Comparison of ENCODE assay signal across 8 cellular contexts in genomic region chr20:63537525-63538203, GRCh38. TPM values are rescaled to one million over a fixed set of nuclear protein-coding genes. Genes with fewer than 3 reads are reported as not detected.
DNase-seq lines count a peak whose midpoint lies in the region; ATAC-seq and TF ChIP-seq lines count a peak whose summit lies in the region.

No MANE protein-coding gene starts in this region.

- no peak overlapping the region for H4K91ac ChIP-seq in neuronal stem cell (ENCODE audit: low read depth, low read length, poor library complexity)

- no peaks in the 10 kb centered on the region for H3K36me3 ChIP-seq in GM23338 (ENCODE audit: insufficient read depth)
- H3K36me3 ChIP-seq in Karpas-422 (ENCODE audit: insufficient read depth, low read length): no peaks in the 10 kb centered on the region
- H3K36me3 ChIP-seq in neuronal stem cell (replicated peaks in 1 of 2; ENCODE audit: control insufficient read depth in 2 of 2, insufficient read depth in 2 of 2, low read length in 2 of 2): no peaks in the 10 kb centered on the region

- H2BK5ac ChIP-seq in neuronal stem cell (ENCODE audit: low read length): peak overlapping the region; percentile 75

- peak overlapping the region; percentile 96 for H2AFZ ChIP-seq in GM23338
- peak overlapping the region; percentile 57; the same call in 1 of the 2 replicates for H2AFZ ChIP-seq in Karpas-422 (ENCODE audit: low read length)
- peak overlapping the region; percentile 84 for H2AFZ ChIP-seq in neuronal stem cell (ENCODE audit: low read length)

- peaks cover 5% of the 10 kb centered on the region; the same call in 2 of the 3 replicates for H3K4me1 Mint-ChIP-seq in GM23338
- H3K4me1 Mint-ChIP-seq in activated T-helper 2 cell treated with anti-CD3 and anti-CD28 coated beads, Interferon-gamma antibody, Interleukin-2, Interleukin-4, amounts not matched to agents 10 μg/mL and 5 μg/mL and 100 μg/mL, durations not matched to agents 14 hours and 24 hours and 36 hours (ENCODE audit: low read depth): peaks cover 5% of the 10 kb centered on the region

- H3K4me2 ChIP-seq in GM23338 (peak overlapping the region; percentile 84), Karpas-422 (ENCODE audit: low read depth, low read length, poor library complexity, severe bottlenecking) (peak overlapping the region; percentile 84), neuronal stem cell (ENCODE audit: insufficient read depth, low read length, poor library complexity, severe bottlenecking) (peak overlapping the region; percentile 45)

- H3K9me2 ChIP-seq in GM23338 (ENCODE audit: insufficient read depth) (no peaks in the 10 kb centered on the region), Karpas-422 (replicated peaks; ENCODE audit: insufficient read depth, low read length) (no peaks in the 10 kb centered on the region)

- peak overlapping the region; percentile 99 for H2BK15ac ChIP-seq in neuronal stem cell (ENCODE audit: low read length)

- no peak overlapping the region for H3K14ac ChIP-seq in neuronal stem cell (ENCODE audit: low read length)

- H3K79me2 ChIP-seq in GM23338 (replicated peaks; ENCODE audit: insufficient read depth) (no peaks in the 10 kb centered on the region), Karpas-422 (ENCODE audit: low read length) (no peaks in the 10 kb centered on the region)

- H3K23ac ChIP-seq in neuronal stem cell (ENCODE audit: low read depth, low read length, poor library complexity): peak overlapping the region; percentile 80

- no peaks in the 10 kb centered on the region for H3K9me3 ChIP-seq in Karpas-422 (ENCODE audit: low read length)
- H3K9me3 ChIP-seq in neuronal stem cell (replicated peaks in 1 of 2; ENCODE audit: control insufficient read depth in 2 of 2, insufficient read depth in 1 of 2, low read depth in 1 of 2, low read length in 2 of 2): no peaks in the 10 kb centered on the region

- TF ChIP-seq CTCF in GM23338 (conservative IDR thresholded peaks at IDR 0.05; ENCODE audit: low read depth in 2 of 2): peak; percentile 67 to 97
- peak; percentile 91 for TF ChIP-seq CTCF in fibroblast of villous mesenchyme (IDR thresholded peaks at IDR 0.05; ENCODE audit: insufficient read depth, low read depth, low read length)

- peak overlapping the region; percentile 90 for H3K18ac ChIP-seq in neuronal stem cell (ENCODE audit: low read length)

- H3K27ac ChIP-seq in GM23338 (ENCODE audit: low read depth): no peak overlapping the region
- H3K27ac ChIP-seq in Karpas-422 (ENCODE audit: low read length): peak overlapping the region; percentile 35; the same call in 1 of the 2 replicates
- no peak overlapping the region for H3K27ac ChIP-seq in neuronal stem cell (replicated peaks; ENCODE audit: low read length)
- H3K27ac ChIP-seq in substantia nigra (ENCODE audit: low read depth, low read length, poor library complexity, severe bottlenecking): no peak overlapping the region

- H3K9me3 Mint-ChIP-seq in GM23338: no peaks in the 10 kb centered on the region
- no peaks in the 10 kb centered on the region for H3K9me3 Mint-ChIP-seq in activated T-helper 2 cell treated with anti-CD3 and anti-CD28 coated beads, Interferon-gamma antibody, Interleukin-2, Interleukin-4, amounts not matched to agents 10 μg/mL and 5 μg/mL and 100 μg/mL, durations not matched to agents 14 hours and 24 hours and 36 hours

- peak overlapping the region; percentile 100 for H2BK12ac ChIP-seq in neuronal stem cell (ENCODE audit: low read length)

- intact Hi-C loops in activated T-helper 2 cell treated with anti-CD3 and anti-CD28 coated beads, Interferon-gamma antibody, Interleukin-2, Interleukin-4, amounts not matched to agents 10 μg/mL and 5 μg/mL and 100 μg/mL, durations not matched to agents 14 hours and 24 hours and 36 hours (cut with micrococcal nuclease): loop anchor here (1.0 to 5.0 kb wide), 7 partner anchors 17 to 443 kb away; partner anchors contain the start of genes PPDPF, PRPF6, TPD52L2 and UCKL1

- peak overlapping the region; percentile 100 for H2AK5ac ChIP-seq in neuronal stem cell (ENCODE audit: low read depth, low read length)

- DNase-seq in G401 (ENCODE audit: low spot score) (peak; percentile 80), GM23338 (ENCODE audit: low spot score) (peak; percentile 92), Karpas-422 (peak; percentile 98), RPMI8226 (peak; percentile 93), fibroblast of villous mesenchyme (ENCODE audit: low read depth) (peak; percentile 96), neuronal stem cell (ENCODE audit: low spot score) (peak; percentile 82), substantia nigra (lab: John Stamatoyannopoulos, UW) (peak in 42 of 49 donors; percentile 16 to 84 (median 62))
- peak; percentile 94 for DNase-seq in activated T-helper 2 cell treated with anti-CD3 and anti-CD28 coated beads, Interferon-gamma antibody, Interleukin-2, Interleukin-4, amounts not matched to agents 10 μg/mL and 5 μg/mL and 100 μg/mL, durations not matched to agents 14 hours and 24 hours and 36 hours (ENCODE audit: low spot score)

- no peaks in the 10 kb centered on the region for H3K4me1 ChIP-seq in GM23338 (ENCODE audit: insufficient read depth)
- peaks cover 27% of the 10 kb centered on the region for H3K4me1 ChIP-seq in Karpas-422 (ENCODE audit: low read length)
- peaks cover 16 to 21% of the 10 kb centered on the region in 2 donors for H3K4me1 ChIP-seq in neuronal stem cell (ENCODE audit: control insufficient read depth in 2 of 2, insufficient read depth in 1 of 2, low read depth in 1 of 2, low read length in 2 of 2)

- H3K79me1 ChIP-seq in neuronal stem cell (ENCODE audit: low read depth, low read length): no peaks in the 10 kb centered on the region

- peak; percentile 79 for ATAC-seq in GM23338

- H3F3A ChIP-seq in GM23338 (replicated peaks; ENCODE audit: low read depth): no peaks in the 10 kb centered on the region

- H3K4me3 Mint-ChIP-seq in GM23338: peak overlapping the region; percentile 60
- H3K4me3 Mint-ChIP-seq in activated T-helper 2 cell treated with anti-CD3 and anti-CD28 coated beads, Interferon-gamma antibody, Interleukin-2, Interleukin-4, amounts not matched to agents 10 μg/mL and 5 μg/mL and 100 μg/mL, durations not matched to agents 14 hours and 24 hours and 36 hours (ENCODE audit: low read depth): peak overlapping the region; percentile 69

- H3K4me3 ChIP-seq in GM23338: peak overlapping the region; percentile 51; the same call in 1 of the 2 replicates
- H3K4me3 ChIP-seq in Karpas-422 (ENCODE audit: low read length): peak overlapping the region; percentile 68
- peak overlapping the region; percentile 47 for H3K4me3 ChIP-seq in fibroblast of villous mesenchyme (ENCODE audit: low read depth, low read length)
- H3K4me3 ChIP-seq in neuronal stem cell (ENCODE audit: low read length in 2 of 2): peak overlapping the region in 1 of 2 donors; percentile 27

- in situ Hi-C loops in G401 (cut with HindIII; ENCODE audit: low sequenced_read_pairs): no loop called here

- H3K27me3 ChIP-seq in GM23338 (ENCODE audit: insufficient read depth): no peaks in the 10 kb centered on the region
- no peaks in the 10 kb centered on the region for H3K27me3 ChIP-seq in Karpas-422 (ENCODE audit: low read length)
- H3K27me3 ChIP-seq in neuronal stem cell (ENCODE audit: control insufficient read depth in 3 of 3, insufficient read depth in 3 of 3, low read depth in 1 of 3, low read length in 3 of 3): peaks cover 0 to 20% (median 0%) of the 10 kb centered on the region in 3 experiments

- H3K36me3 Mint-ChIP-seq in GM23338 (ENCODE audit: low read depth): no peaks in the 10 kb centered on the region
- no peaks in the 10 kb centered on the region for H3K36me3 Mint-ChIP-seq in activated T-helper 2 cell treated with anti-CD3 and anti-CD28 coated beads, Interferon-gamma antibody, Interleukin-2, Interleukin-4, amounts not matched to agents 10 μg/mL and 5 μg/mL and 100 μg/mL, durations not matched to agents 14 hours and 24 hours and 36 hours (ENCODE audit: low read depth)

- no peaks in the 10 kb centered on the region for H4K20me1 ChIP-seq in GM23338 (replicated peaks; ENCODE audit: insufficient read depth)
- 0 out of 2 replicates have a peak, but pooled peaks cover 2% of the 10 kb centered on the region for H4K20me1 ChIP-seq in Karpas-422 (ENCODE audit: insufficient read depth, low read depth, low read length)

- H3K9ac ChIP-seq in Karpas-422 (ENCODE audit: low read length) (peak overlapping the region; percentile 75), neuronal stem cell (ENCODE audit: low read depth, low read length, poor library complexity) (peak overlapping the region; percentile 81)

- H2BK120ac ChIP-seq in neuronal stem cell (ENCODE audit: low read depth, low read length): no peak overlapping the region

- H3K4ac ChIP-seq in neuronal stem cell (ENCODE audit: low read length): peak overlapping the region; percentile 76

- no CpG with 5 or more reads among the region's 34 CpGs for WGBS in neuronal stem cell (ENCODE audit: extremely low coverage in 2 of 2, insufficient read length in 2 of 2, insufficient replicate concordance in 1 of 2), 2 donors

- peaks cover 9% of the 10 kb centered on the region for H3K27me3 Mint-ChIP-seq in GM23338 (ENCODE audit: insufficient read depth, low read depth, poor library complexity)
- no peaks in the 10 kb centered on the region for H3K27me3 Mint-ChIP-seq in activated T-helper 2 cell treated with anti-CD3 and anti-CD28 coated beads, Interferon-gamma antibody, Interleukin-2, Interleukin-4, amounts not matched to agents 10 μg/mL and 5 μg/mL and 100 μg/mL, durations not matched to agents 14 hours and 24 hours and 36 hours (ENCODE audit: low read depth)

- H4K8ac ChIP-seq in neuronal stem cell (ENCODE audit: low read depth, low read length): peak overlapping the region; percentile 17

- no peak overlapping the region for H3K27ac Mint-ChIP-seq in GM23338
- H3K27ac Mint-ChIP-seq in activated T-helper 2 cell treated with anti-CD3 and anti-CD28 coated beads, Interferon-gamma antibody, Interleukin-2, Interleukin-4, amounts not matched to agents 10 μg/mL and 5 μg/mL and 100 μg/mL, durations not matched to agents 14 hours and 24 hours and 36 hours: peak overlapping the region; percentile 87

RNA-seq across cellular contexts. Expression of gene PTK6, which starts 0.5 kb away (rescaled TPM):
- 0.10 TPM in 1 of 2 replicates, not detected in the other for total RNA-seq in G401 (2014; rRNA removed; shearing (Covaris generic))
- total RNA-seq in GM23338 (2014; rRNA removed; shearing (Covaris generic)): 0.28 TPM in 1 of 2 replicates, not detected in the other
- polyA plus RNA-seq in GM23338 (2016; fragmentation: Nextera tagmentation; extraction: Ambion mirVana): 0.07 TPM in 1 of 2 replicates, not detected in the other
- 0.51 TPM in 1 of 2 replicates, not detected in the other for total RNA-seq in Karpas-422 (2014; rRNA removed; shearing (Covaris generic); ENCODE audit: low replicate concordance)
- total RNA-seq in activated T-helper 2 cell treated with anti-CD3 and anti-CD28 coated beads, Interferon-gamma antibody, Interleukin-2, Interleukin-4, amounts not matched to agents 10 μg/mL and 5 μg/mL and 100 μg/mL, durations not matched to agents 14 hours and 24 hours and 36 hours: 0.32 and 0.46 TPM in 2 replicates
- total RNA-seq in fibroblast of villous mesenchyme: under 0.01 TPM in 2 replicates
- not detected for polyA plus RNA-seq in neuronal stem cell (2013, experiment 1 of 2)
- polyA plus RNA-seq in neuronal stem cell (2013, experiment 2 of 2): not detected

RNA-seq across cellular contexts. Expression of gene SRMS, which starts 9.9 kb away (rescaled TPM):
- not detected in 2 replicates for total RNA-seq in G401 (2014; rRNA removed; shearing (Covaris generic))
- 0.50 and 0.59 TPM in 2 replicates for total RNA-seq in GM23338 (2014; rRNA removed; shearing (Covaris generic))
- polyA plus RNA-seq in GM23338 (2016; fragmentation: Nextera tagmentation; extraction: Ambion mirVana): 0.23 TPM in 1 of 2 replicates, not detected in the other
- total RNA-seq in Karpas-422 (2014; rRNA removed; shearing (Covaris generic); ENCODE audit: low replicate concordance): not detected in 2 replicates
- not detected in 2 replicates for total RNA-seq in activated T-helper 2 cell treated with anti-CD3 and anti-CD28 coated beads, Interferon-gamma antibody, Interleukin-2, Interleukin-4, amounts not matched to agents 10 μg/mL and 5 μg/mL and 100 μg/mL, durations not matched to agents 14 hours and 24 hours and 36 hours
- not detected in 2 replicates for total RNA-seq in fibroblast of villous mesenchyme
- polyA plus RNA-seq in neuronal stem cell (2013, experiment 1 of 2): not detected
- not detected for polyA plus RNA-seq in neuronal stem cell (2013, experiment 2 of 2)

RNA-seq across cellular contexts. Expression of gene FNDC11, which starts 16.3 kb away (rescaled TPM):
- 0.86 and 1.4 TPM in 2 replicates for total RNA-seq in G401 (2014; rRNA removed; shearing (Covaris generic))
- total RNA-seq in GM23338 (2014; rRNA removed; shearing (Covaris generic)): 5.3 and 6.5 TPM in 2 replicates
- 3.4 and 3.5 TPM in 2 replicates for polyA plus RNA-seq in GM23338 (2016; fragmentation: Nextera tagmentation; extraction: Ambion mirVana)
- 0.48 and 1.6 TPM in 2 replicates for total RNA-seq in Karpas-422 (2014; rRNA removed; shearing (Covaris generic); ENCODE audit: low replicate concordance)
- total RNA-seq in activated T-helper 2 cell treated with anti-CD3 and anti-CD28 coated beads, Interferon-gamma antibody, Interleukin-2, Interleukin-4, amounts not matched to agents 10 μg/mL and 5 μg/mL and 100 μg/mL, durations not matched to agents 14 hours and 24 hours and 36 hours: 0.18 and 0.27 TPM in 2 replicates
- 0.86 and 0.97 TPM in 2 replicates for total RNA-seq in fibroblast of villous mesenchyme
- 7.5 TPM for polyA plus RNA-seq in neuronal stem cell (2013, experiment 1 of 2)
- 7.2 TPM for polyA plus RNA-seq in neuronal stem cell (2013, experiment 2 of 2)

RNA-seq across cellular contexts. Expression of gene PPDPF, which starts 17.1 kb away (rescaled TPM):
- 31.9 and 38.0 TPM in 2 replicates for total RNA-seq in G401 (2014; rRNA removed; shearing (Covaris generic))
- total RNA-seq in GM23338 (2014; rRNA removed; shearing (Covaris generic)): 117 and 141 TPM in 2 replicates
- 83.9 and 92.9 TPM in 2 replicates for polyA plus RNA-seq in GM23338 (2016; fragmentation: Nextera tagmentation; extraction: Ambion mirVana)
- 16.2 and 51.0 TPM in 2 replicates for total RNA-seq in Karpas-422 (2014; rRNA removed; shearing (Covaris generic); ENCODE audit: low replicate concordance)
- total RNA-seq in activated T-helper 2 cell treated with anti-CD3 and anti-CD28 coated beads, Interferon-gamma antibody, Interleukin-2, Interleukin-4, amounts not matched to agents 10 μg/mL and 5 μg/mL and 100 μg/mL, durations not matched to agents 14 hours and 24 hours and 36 hours: 135 and 143 TPM in 2 replicates
- 38.4 and 78.0 TPM in 2 replicates for total RNA-seq in fibroblast of villous mesenchyme
- polyA plus RNA-seq in neuronal stem cell (2013, experiment 1 of 2): 310 TPM
- 296 TPM for polyA plus RNA-seq in neuronal stem cell (2013, experiment 2 of 2)

RNA-seq across cellular contexts. Expression of gene HELZ2, which starts 36.4 kb away (rescaled TPM):
- total RNA-seq in G401 (2014; rRNA removed; shearing (Covaris generic)): 10.1 and 14.3 TPM in 2 replicates
- 39.6 and 48.9 TPM in 2 replicates for total RNA-seq in GM23338 (2014; rRNA removed; shearing (Covaris generic))
- 4.6 and 5.2 TPM in 2 replicates for polyA plus RNA-seq in GM23338 (2016; fragmentation: Nextera tagmentation; extraction: Ambion mirVana)
- total RNA-seq in Karpas-422 (2014; rRNA removed; shearing (Covaris generic); ENCODE audit: low replicate concordance): 15.4 and 15.8 TPM in 2 replicates
- 10.3 and 11.5 TPM in 2 replicates for total RNA-seq in activated T-helper 2 cell treated with anti-CD3 and anti-CD28 coated beads, Interferon-gamma antibody, Interleukin-2, Interleukin-4, amounts not matched to agents 10 μg/mL and 5 μg/mL and 100 μg/mL, durations not matched to agents 14 hours and 24 hours and 36 hours
- total RNA-seq in fibroblast of villous mesenchyme: 29.0 and 46.6 TPM in 2 replicates
- polyA plus RNA-seq in neuronal stem cell (2013, experiment 1 of 2): 5.7 TPM
- polyA plus RNA-seq in neuronal stem cell (2013, experiment 2 of 2): 5.8 TPM
